Comparison of ENCODE assay signal across 17 cellular contexts in the genomic region with DNA sequence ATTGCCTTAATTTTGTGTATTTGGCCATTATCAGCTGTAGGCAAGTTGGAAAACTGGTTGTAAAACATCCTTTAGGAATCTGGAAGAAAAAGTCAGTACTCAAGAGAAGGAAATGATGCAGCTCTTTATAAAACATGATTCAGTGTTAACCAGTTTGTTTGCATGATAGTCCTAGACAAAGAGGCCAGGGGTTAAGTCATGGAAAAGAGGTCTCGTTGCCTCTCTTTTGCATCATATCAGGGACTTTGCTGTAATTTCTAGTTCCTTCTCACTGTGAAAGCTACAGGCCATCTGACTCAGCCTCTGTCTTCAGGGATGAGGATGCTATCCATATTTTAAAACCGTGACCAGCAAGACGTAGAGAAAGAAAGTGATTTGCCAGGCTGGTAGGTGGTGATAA. TPM values are rescaled to one million over a fixed set of nuclear protein-coding genes. Genes with fewer than 3 reads are reported as not detected.
DNase-seq lines count a peak whose midpoint lies in the region; TF ChIP-seq lines count a peak whose summit lies in the region.
"Had no signal": no experiment of that assay in that cellular context is flagged by ENCODE, and none has a peak within 500 bp of the region (broad histone marks: within the 10 kb centered on the region; RNA-seq: fewer than 3 reads in every experiment).

No MANE protein-coding gene starts in this region.

- POLR2A ChIA-PET in AG04450 (lab: Yijun Ruan, JAX): interaction anchor here (0.9 to 1.2 kb wide), 3 partner anchors 40 to 116 kb away, joined by 3 to 7 read pairs (median 4); no protein-coding TSS in a partner anchor

- peak overlapping the region; percentile 95 for H3K27ac ChIP-seq in AG04450 (ENCODE audit: low read depth, low read length)
- no peak overlapping the region for H3K27ac ChIP-seq in sigmoid colon
- no peak overlapping the region for H3K27ac ChIP-seq in colonic mucosa
- H3K27ac ChIP-seq: gastroesophageal sphincter, Peyer's patch had no signal

- no peak for TF ChIP-seq EP300 in sigmoid colon (IDR thresholded peaks at IDR 0.05)

- H3K9me3 ChIP-seq in AG04450 (ENCODE audit: control insufficient read depth, insufficient read depth, low read length): no peaks in the 10 kb centered on the region
- H3K9me3 ChIP-seq in sigmoid colon: no peaks in the 10 kb centered on the region
- H3K9me3 ChIP-seq in colonic mucosa: no peaks in the 10 kb centered on the region
- H3K9me3 ChIP-seq: BE2C, gastroesophageal sphincter, Peyer's patch had no signal

- H3K4me3 ChIP-seq in AG04450 (ENCODE audit: low read depth, low read length) (no peak overlapping the region; the same call in 1 of the 2 replicates), astrocyte of the spinal cord (ENCODE audit: low read depth, low read length) (no peak overlapping the region), fibroblast of villous mesenchyme (ENCODE audit: low read depth, low read length) (no peak overlapping the region), sigmoid colon (no peak overlapping the region), colonic mucosa (no peak overlapping the region)
- H3K4me3 ChIP-seq: gastroesophageal sphincter, Peyer's patch had no signal

- no peaks in the 10 kb centered on the region for H3K27me3 ChIP-seq in AG04450 (ENCODE audit: control insufficient read depth, insufficient read depth, low read length)
- H3K27me3 ChIP-seq in sigmoid colon: no peaks in the 10 kb centered on the region
- H3K27me3 ChIP-seq in colonic mucosa: no peaks in the 10 kb centered on the region
- H3K27me3 ChIP-seq: gastroesophageal sphincter, Peyer's patch had no signal

- TF ChIP-seq CTCF in AG04450 (IDR thresholded peaks at IDR 0.05; ENCODE audit: low read depth, low read length) (no peak), astrocyte of the spinal cord (IDR thresholded peaks at IDR 0.05; ENCODE audit: low read depth, low read length) (no peak), fibroblast of villous mesenchyme (IDR thresholded peaks at IDR 0.05; ENCODE audit: insufficient read depth, low read depth, low read length) (no peak), sigmoid colon (IDR thresholded peaks at IDR 0.05) (no peak), colonic mucosa (IDR thresholded peaks at IDR 0.05) (no peak)

- H3K36me3 ChIP-seq in sigmoid colon (no peaks in the 10 kb centered on the region), colonic mucosa (no peaks in the 10 kb centered on the region)
- H3K36me3 ChIP-seq: BE2C, gastroesophageal sphincter, Peyer's patch had no signal

- CTCF ChIA-PET in AG04450 (lab: Charles Lee): no interaction called here

- 86% methylated on average over 3 of the region's 3 CpGs for WGBS in sigmoid colon, 2 donors

- no peak overlapping the region for H3K9ac ChIP-seq in colonic mucosa (ENCODE audit: low read depth in 2 of 2, low read length in 2 of 2)

- peak; percentile 62 for DNase-seq in AG04450 (ENCODE audit: low read depth, low spot score)
- DNase-seq in GOT3 (lab: John Stamatoyannopoulos, UW): peak; percentile 12
- peak; percentile 72 for DNase-seq in astrocyte of the spinal cord (ENCODE audit: low read depth, low spot score)
- peak; percentile 83 for DNase-seq in fibroblast of villous mesenchyme (ENCODE audit: low read depth)
- DNase-seq in hypothalamus (lab: John Stamatoyannopoulos, UW): no peak
- no peak for DNase-seq in sigmoid colon
- no peak for DNase-seq in colonic mucosa
- no peak for DNase-seq in NCI-H69 (lab: John Stamatoyannopoulos, UW)
- DNase-seq: activated naive CD8-positive, alpha-beta T cell treated with anti-CD3 and anti-CD28 coated beads, Interleukin-2, amount 10 ng/mL, durations not matched to agents 7 days and 5 days; BE2C; NCI-H187 treated with DMSO at 0.1 percent for 48 hours; NCI-H524 treated with DMSO at 0.1 percent for 48 hours; nucleus accumbens; Peyer's patch; stimulated activated naive CD8-positive, alpha-beta T cell treated with anti-CD3 and anti-CD28 coated beads, Interleukin-15, Interleukin-2, amounts not matched to agents 100 U/mL and 50 U/mL, for 24 hours; T-cell had no signal

- H3K4me1 ChIP-seq in sigmoid colon (no peaks in the 10 kb centered on the region), colonic mucosa (no peaks in the 10 kb centered on the region)
- H3K4me1 ChIP-seq: BE2C, gastroesophageal sphincter, Peyer's patch had no signal

- in situ Hi-C loops in astrocyte of the spinal cord (cut with HindIII; ENCODE audit: low sequenced_read_pairs): no loop called here

- intact Hi-C loops in sigmoid colon (cut with DNase I) (no loop called here), colonic mucosa (cut with DNase I) (no loop called here)

- no peak for TF ChIP-seq POLR2A in sigmoid colon (IDR thresholded peaks at IDR 0.05)

RNA-seq across cellular contexts. Expression of gene NPAS2, which starts 38.0 kb away (rescaled TPM):
- 13.5 and 19.3 TPM in 2 replicates for polyA plus RNA-seq in AG04450 (2011; rRNA removed)
- polyA minus RNA-seq in AG04450 (2011; rRNA and poly(A)+ RNA removed): 21.5 TPM in 2 replicates
- 13.9 and 17.3 TPM in 2 replicates for total RNA-seq in fibroblast of villous mesenchyme
- 10 to 100 TPM; 14.2 to 23.8 (median 20.3) TPM for total RNA-seq in sigmoid colon
- 10 to 100 TPM; 23.2 to 53.9 (median 40.2) TPM for polyA plus RNA-seq in sigmoid colon
- total RNA-seq in colonic mucosa: 10 to 100 TPM; 33.9 to 38.3 TPM

Comparison
In these comparisons a context has a peak if more than half of its experiments do, and no peak if none do; other contexts are left out.
1. DNase-seq: peak in AG04450 (single experiment), GOT3 (single experiment), astrocyte of the spinal cord (single experiment) and fibroblast of villous mesenchyme (single experiment); none in hypothalamus (0 of 51), sigmoid colon (single experiment), colonic mucosa (single experiment) and NCI-H69 (single experiment).